ENCODE assay signal across 1 cellular context in genomic region chr5:151270599-151270998, GRCh38.
TF ChIP-seq lines count a peak whose summit lies in the region.

No MANE protein-coding gene starts in this region.

TF ChIP-seq in IMR-90, 13 proteins besides CTCF, POLR2A, EP300 and RAD21:
- TF ChIP-seq BHLHE40 (IDR thresholded peaks at IDR 0.05; ENCODE audit: low read depth, low read length): no peak
- TF ChIP-seq FOS (IDR thresholded peaks at IDR 0.05; ENCODE audit: low read depth, low read length): no peak
- TF ChIP-seq SMC3 (IDR thresholded peaks at IDR 0.05; ENCODE audit: low read depth, low read length): no peak
- no peak for TF ChIP-seq NFE2L2 (IDR thresholded peaks at IDR 0.05; ENCODE audit: low read depth, low read length)
- TF ChIP-seq CEBPB (IDR thresholded peaks at IDR 0.05; ENCODE audit: low read depth, low read length): no peak; the same call in 1 of the 2 replicates
- no peak for TF ChIP-seq MXI1 (IDR thresholded peaks at IDR 0.05; ENCODE audit: borderline replicate concordance, low read depth, low read length)
- no peak for TF ChIP-seq RCOR1 (IDR thresholded peaks at IDR 0.05; ENCODE audit: insufficient replicate concordance, low read length)
